Comparison of ENCODE assay signal across 26 cellular contexts in genomic region chr6:101545171-101545570, GRCh38.
A peak's percentile ranks its signal among the peaks of the same experiment; 100 is the strongest.
DNase-seq lines count a peak whose midpoint lies in the region; TF ChIP-seq lines count a peak whose summit lies in the region.
"Had no signal": no experiment of that assay in that cellular context is flagged by ENCODE, and none has a peak within 500 bp of the region (broad histone marks: within the 10 kb centered on the region; RNA-seq: fewer than 3 reads in every experiment).

No MANE protein-coding gene starts in this region.

- H3K4me3 Mint-ChIP-seq in HFFc6 (peak overlapping the region; percentile 61), chondrocyte (ENCODE audit: unreplicated experiment) (no peak overlapping the region), mesothelial cell of epicardium (no peak overlapping the region)
- H3K4me3 Mint-ChIP-seq: activated CD4-positive, alpha-beta memory T cell treated with anti-CD3 and anti-CD28 coated beads, Interleukin-2, amount 10 ng/mL, durations not matched to agents 7 days and 5 days; activated naive CD4-positive, alpha-beta T cell treated with anti-CD3 and anti-CD28 coated beads, Interleukin-2, amount 10 ng/mL, durations not matched to agents 7 days and 5 days; CD14-positive monocyte; IgD-negative memory B cell; nephron had no signal

- WGBS in lower leg skin, 2 donors = 59 to 61% methylated on average over 2 of the region's 2 CpGs

- CTCF ChIA-PET in RWPE1 (lab: Yijun Ruan, JAX) = interaction anchor here (0.6 to 1.2 kb wide), 2 partner anchors 10 to 429 kb away, joined by 3 read pairs; no protein-coding TSS in a partner anchor

- H3K4me1 Mint-ChIP-seq in HFFc6 (ENCODE audit: low read depth) (peaks cover 53% of the 10 kb centered on the region), chondrocyte (ENCODE audit: low read depth) (peaks cover 37% of the 10 kb centered on the region), mesothelial cell of epicardium (peaks cover 15% of the 10 kb centered on the region)
- H3K4me1 Mint-ChIP-seq: activated CD4-positive, alpha-beta memory T cell treated with anti-CD3 and anti-CD28 coated beads, Interleukin-2, amount 10 ng/mL, durations not matched to agents 7 days and 5 days; activated naive CD4-positive, alpha-beta T cell treated with anti-CD3 and anti-CD28 coated beads, Interleukin-2, amount 10 ng/mL, durations not matched to agents 7 days and 5 days; CD14-positive monocyte; IgD-negative memory B cell; nephron had no signal

- TF ChIP-seq POLR2A in lower leg skin (IDR thresholded peaks at IDR 0.05) = no peak

- H3K9me3 Mint-ChIP-seq in HFFc6 (no peaks in the 10 kb centered on the region), chondrocyte (ENCODE audit: low read depth) (no peaks in the 10 kb centered on the region), mesothelial cell of epicardium (peaks cover 3% of the 10 kb centered on the region)
- H3K9me3 Mint-ChIP-seq: activated naive CD4-positive, alpha-beta T cell treated with anti-CD3 and anti-CD28 coated beads, Interleukin-2, amount 10 ng/mL, durations not matched to agents 7 days and 5 days; nephron had no signal

- no peak for TF ChIP-seq CTCF in AG10803 (conservative IDR thresholded peaks at IDR 0.05; ENCODE audit: low read length)
- no peak for TF ChIP-seq CTCF in HFFc6 (IDR thresholded peaks at IDR 0.05)
- no peak for TF ChIP-seq CTCF in chondrocyte (IDR thresholded peaks at IDR 0.05)
- no peak for TF ChIP-seq CTCF in mesothelial cell of epicardium (IDR thresholded peaks at IDR 0.05; ENCODE audit: unreplicated experiment)
- TF ChIP-seq CTCF in RWPE1 (conservative IDR thresholded peaks at IDR 0.05; ENCODE audit: low read depth) = no peak
- TF ChIP-seq CTCF in lower leg skin (IDR thresholded peaks at IDR 0.05) = no peak

- POLR2A ChIA-PET in RWPE1 (lab: Yijun Ruan, JAX; ENCODE audit: low non-redundant PET) = no interaction called here

- H3K4me3 ChIP-seq in AG10803 (ENCODE audit: low read length) (no peak overlapping the region), lower leg skin (ENCODE audit: low read depth, poor library complexity, severe bottlenecking) (no peak overlapping the region)
- H3K4me3 ChIP-seq: dorsolateral prefrontal cortex, mucosa of descending colon, pancreas, Peyer's patch, SJCRH30, spleen, tibial nerve had no signal

- DNase-seq in AG10803 (ENCODE audit: low read depth) = peak; percentile 31
- peak; percentile 41 for DNase-seq in HFFc6
- DNase-seq in chondrocyte (ENCODE audit: low spot score) = no peak
- no peak for DNase-seq in mesothelial cell of epicardium (ENCODE audit: low spot score in 2 of 2, unreplicated experiment in 2 of 2)
- no peak for DNase-seq in RWPE1 (ENCODE audit: low spot score)
- DNase-seq in H4 (ENCODE audit: low spot score) = no peak
- DNase-seq in lower leg skin (ENCODE audit: low spot score in 2 of 2) = no peak
- DNase-seq: ACHN; activated CD4-positive, alpha-beta memory T cell treated with anti-CD3 and anti-CD28 coated beads, Interleukin-2, amount 10 ng/mL, durations not matched to agents 7 days and 5 days; activated CD8-positive, alpha-beta memory T cell treated with anti-CD3 and anti-CD28 coated beads, Interleukin-2, amount 50 U/mL, for 48 hours; activated naive CD4-positive, alpha-beta T cell treated with anti-CD3 and anti-CD28 coated beads, Interleukin-2, amount 10 ng/mL, durations not matched to agents 7 days and 5 days; amygdala; central memory CD4-positive, alpha-beta T cell; dorsolateral prefrontal cortex; mucosa of descending colon; NCI-H1092; NCI-H2029; NCI-H526 treated with DMSO at 0.1 percent for 48 hours; pancreas; Peyer's patch; SJCRH30; spleen had no signal

- H3K27me3 Mint-ChIP-seq in HFFc6 (ENCODE audit: insufficient read depth) (no peaks in the 10 kb centered on the region), chondrocyte (ENCODE audit: low read depth) (no peaks in the 10 kb centered on the region), mesothelial cell of epicardium (ENCODE audit: low read depth) (no peaks in the 10 kb centered on the region)
- H3K27me3 Mint-ChIP-seq: activated CD4-positive, alpha-beta memory T cell treated with anti-CD3 and anti-CD28 coated beads, Interleukin-2, amount 10 ng/mL, durations not matched to agents 7 days and 5 days; activated naive CD4-positive, alpha-beta T cell treated with anti-CD3 and anti-CD28 coated beads, Interleukin-2, amount 10 ng/mL, durations not matched to agents 7 days and 5 days; IgD-negative memory B cell had no signal

- no peak overlapping the region for H3K27ac ChIP-seq in RWPE1
- H3K27ac ChIP-seq: dorsolateral prefrontal cortex, pancreas, Peyer's patch, SJCRH30, spleen, tibial nerve had no signal

- H3K36me3 Mint-ChIP-seq in HFFc6 (ENCODE audit: low read depth) (peaks cover 7% of the 10 kb centered on the region), chondrocyte (ENCODE audit: low read depth) (no peaks in the 10 kb centered on the region), mesothelial cell of epicardium (no peaks in the 10 kb centered on the region)
- H3K36me3 Mint-ChIP-seq: activated naive CD4-positive, alpha-beta T cell treated with anti-CD3 and anti-CD28 coated beads, Interleukin-2, amount 10 ng/mL, durations not matched to agents 7 days and 5 days; CD14-positive monocyte; IgD-negative memory B cell had no signal

- peak overlapping the region; percentile 74 for H3K27ac Mint-ChIP-seq in HFFc6
- H3K27ac Mint-ChIP-seq in chondrocyte (ENCODE audit: unreplicated experiment) = peak overlapping the region; percentile 69
- peak overlapping the region; percentile 29 for H3K27ac Mint-ChIP-seq in mesothelial cell of epicardium
- H3K27ac Mint-ChIP-seq: activated CD4-positive, alpha-beta memory T cell treated with anti-CD3 and anti-CD28 coated beads, Interleukin-2, amount 10 ng/mL, durations not matched to agents 7 days and 5 days; activated naive CD4-positive, alpha-beta T cell treated with anti-CD3 and anti-CD28 coated beads, Interleukin-2, amount 10 ng/mL, durations not matched to agents 7 days and 5 days; CD14-positive monocyte; IgD-negative memory B cell; nephron had no signal

- intact Hi-C loops in lower leg skin (cut with DNase I; ENCODE audit: low total_unique reads) = no loop called here

Comparison
In these comparisons a context has a peak if more than half of its experiments do, and no peak if none do; other contexts are left out.
1. DNase-seq: peak in AG10803 (single experiment) and HFFc6 (single experiment); none in chondrocyte (single experiment), mesothelial cell of epicardium (0 of 2), RWPE1 (single experiment), H4 (single experiment) and lower leg skin (0 of 2).
2. Peak in every context shown above with its lines, with median percentiles within 50 percentile points of each other: H3K27ac Mint-ChIP-seq.